27 cellular contexts compared by ENCODE assay signal in the genomic region with DNA sequence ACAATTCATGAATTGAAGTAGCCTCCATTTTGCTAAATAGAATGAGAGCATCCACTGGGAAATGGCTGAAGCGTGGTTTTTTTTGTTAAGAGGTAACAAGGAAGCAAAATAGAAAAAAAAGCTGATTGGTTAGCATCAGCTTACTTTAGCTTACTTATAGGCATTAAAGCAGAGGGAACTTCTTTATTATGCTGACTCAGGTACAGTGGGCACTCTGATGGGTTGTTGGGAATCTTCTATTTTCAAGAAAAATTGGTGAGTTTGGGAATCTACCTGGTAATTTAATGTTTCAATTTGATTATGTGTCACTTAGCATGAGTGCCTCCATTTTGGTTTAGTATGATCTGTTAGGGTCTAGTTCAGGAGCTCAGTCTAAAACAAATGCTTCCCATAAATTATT.
"Had no signal": no experiment of that assay in that cellular context is flagged by ENCODE, and none has a peak within 500 bp of the region (broad histone marks: within the 10 kb centered on the region; RNA-seq: fewer than 3 reads in every experiment).

No MANE protein-coding gene starts in this region.

- H3K27ac ChIP-seq: colonic mucosa, esophagus muscularis mucosa, foreskin keratinocyte, gastroesophageal sphincter, heart right ventricle, lower lobe of right lung, parathyroid adenoma, right atrium auricular region, sigmoid colon, stomach, thyroid gland, vagina had no signal

- H3K4me1 Mint-ChIP-seq: immature natural killer cell; natural killer cell; stimulated activated effector memory CD8-positive, alpha-beta T cell treated with anti-CD3 and anti-CD28 coated beads, Interleukin-12 subunit alpha, Interleukin-12 subunit beta, amount 100 ng/mL, for 72 hours had no signal

- H3K79me2 ChIP-seq: parathyroid adenoma had no signal

- H3K4me1 ChIP-seq: colonic mucosa, foreskin keratinocyte, gastroesophageal sphincter, heart right ventricle, lower lobe of right lung, parathyroid adenoma, right atrium auricular region, sigmoid colon, stomach, thyroid gland, vagina had no signal

- H3K4me3 ChIP-seq: colonic mucosa, esophagus muscularis mucosa, gastroesophageal sphincter, heart right ventricle, lower lobe of right lung, right atrium auricular region, sigmoid colon, stomach, thyroid gland, vagina had no signal

- H3K36me3 Mint-ChIP-seq: immature natural killer cell; natural killer cell; stimulated activated effector memory CD8-positive, alpha-beta T cell treated with anti-CD3 and anti-CD28 coated beads, Interleukin-12 subunit alpha, Interleukin-12 subunit beta, amount 100 ng/mL, for 72 hours had no signal

- H3K27me3 Mint-ChIP-seq: dendritic cell treated with granulocyte-macrophage colony-stimulating factor and Interleukin-4, amounts not matched to agents 40 ng/mL and 50 ng/mL, for 4 days; progenitor cell of endocrine pancreas had no signal

- H3K27ac Mint-ChIP-seq: dendritic cell treated with granulocyte-macrophage colony-stimulating factor and Interleukin-4, amounts not matched to agents 40 ng/mL and 50 ng/mL, for 4 days; immature natural killer cell; natural killer cell; progenitor cell of endocrine pancreas; stimulated activated effector memory CD8-positive, alpha-beta T cell treated with anti-CD3 and anti-CD28 coated beads, Interleukin-12 subunit alpha, Interleukin-12 subunit beta, amount 100 ng/mL, for 72 hours had no signal

- H3K9ac ChIP-seq: parathyroid adenoma had no signal

- H2AFZ ChIP-seq: parathyroid adenoma had no signal

- FAIRE-seq: endothelial cell of umbilical vein had no signal

- DNase-seq: colonic mucosa; effector CD8-positive, alpha-beta T cell; foreskin keratinocyte; glutamatergic neuron; heart right ventricle; hippocampal formation; immature natural killer cell; islet precursor cell; left ventricle myocardium superior; lower lobe of right lung; natural killer cell; sigmoid colon; stimulated activated CD4-positive, alpha-beta T cell treated with anti-CD3 and anti-CD28 coated beads, Interleukin-2, amount 100 ng/mL, for 24 hours; stimulated activated CD4-positive, alpha-beta T cell treated with anti-CD3 and anti-CD28 coated beads, Interleukin-4, amount 100 ng/mL, for 24 hours; stimulated activated naive CD4-positive, alpha-beta T cell treated with Interleukin-2 at 50 U/mL for 16 hours; stomach; thyroid gland; trophoblast cell had no signal

- H3K4me3 Mint-ChIP-seq: dendritic cell treated with granulocyte-macrophage colony-stimulating factor and Interleukin-4, amounts not matched to agents 40 ng/mL and 50 ng/mL, for 4 days; immature natural killer cell; natural killer cell; stimulated activated effector memory CD8-positive, alpha-beta T cell treated with anti-CD3 and anti-CD28 coated beads, Interleukin-12 subunit alpha, Interleukin-12 subunit beta, amount 100 ng/mL, for 72 hours had no signal

- H3K9me3 ChIP-seq: colonic mucosa, esophagus muscularis mucosa, gastroesophageal sphincter, heart right ventricle, lower lobe of right lung, right atrium auricular region, sigmoid colon, stomach, thyroid gland, vagina had no signal

- H3K36me3 ChIP-seq: colonic mucosa, esophagus muscularis mucosa, gastroesophageal sphincter, heart right ventricle, lower lobe of right lung, right atrium auricular region, sigmoid colon, stomach, thyroid gland, vagina had no signal

- H3K9me3 Mint-ChIP-seq: dendritic cell treated with granulocyte-macrophage colony-stimulating factor and Interleukin-4, amounts not matched to agents 40 ng/mL and 50 ng/mL, for 4 days had no signal

- ATAC-seq: foreskin keratinocyte; gastroesophageal sphincter; heart right ventricle; left ventricle myocardium superior; lower lobe of right lung; natural killer cell; stimulated activated effector memory CD8-positive, alpha-beta T cell treated with anti-CD3 and anti-CD28 coated beads, Interleukin-12 subunit alpha, Interleukin-12 subunit beta, amount 100 ng/mL, for 72 hours had no signal

- H3K27me3 ChIP-seq: colonic mucosa, esophagus muscularis mucosa, foreskin keratinocyte, gastroesophageal sphincter, heart right ventricle, right atrium auricular region, sigmoid colon, stomach, thyroid gland, vagina had no signal
